In the genomic region with DNA sequence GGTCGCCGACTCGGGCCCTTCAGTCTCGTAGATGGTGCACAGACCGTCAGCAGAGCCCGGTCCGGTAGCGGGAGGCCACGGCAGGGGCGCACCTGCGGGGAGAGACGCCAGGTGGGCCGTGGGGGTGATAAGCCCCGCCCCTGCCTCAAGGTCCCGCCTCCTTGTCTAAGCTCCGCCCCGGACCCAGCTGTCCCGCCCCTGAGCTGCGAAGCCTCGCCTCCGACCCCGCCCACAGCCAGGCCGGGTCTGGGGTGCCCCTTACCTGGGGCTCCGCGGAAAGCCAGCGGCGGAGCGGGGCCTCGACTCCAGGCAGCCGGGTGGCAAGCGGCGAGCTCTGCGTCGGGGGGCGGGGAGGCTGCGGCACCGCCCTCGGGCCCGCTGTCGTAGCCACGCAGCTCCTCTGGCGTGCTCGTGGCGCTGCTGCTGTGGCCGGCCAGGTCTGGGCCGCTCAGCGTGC, we compare ENCODE assay signal across 8 cellular contexts. TPM values are rescaled to one million over a fixed set of nuclear protein-coding genes. Genes with fewer than 3 reads are reported as not detected.
A peak's percentile ranks its signal among the peaks of the same experiment; 100 is the strongest.
DNase-seq lines count a peak whose midpoint lies in the region; ATAC-seq and TF ChIP-seq lines count a peak whose summit lies in the region.

No MANE protein-coding gene starts in this region.

- no peak overlapping the region for H3K9ac ChIP-seq in duodenal mucosa (ENCODE audit: low read depth in 1 of 2, low read length in 2 of 2)

- H3K9me3 ChIP-seq in CD4-positive, CD25-positive, alpha-beta regulatory T cell (ENCODE audit: control insufficient read depth in 2 of 2, low read length in 2 of 2), result no peaks in the 10 kb centered on the region
- H3K9me3 ChIP-seq in duodenal mucosa (ENCODE audit: control insufficient read depth in 1 of 2, low read length in 2 of 2) (no peaks in the 10 kb centered on the region), mucosa of descending colon (no peaks in the 10 kb centered on the region)

- H3K4me3 Mint-ChIP-seq in CD4-positive, CD25-positive, alpha-beta regulatory T cell, result peak overlapping the region; percentile 21 to 83 (median 75)
- peak overlapping the region; percentile 74 for H3K4me3 Mint-ChIP-seq in activated CD4-positive, alpha-beta T cell treated with anti-CD3 and anti-CD28 coated beads, Interleukin-2, amount 10 ng/mL, durations not matched to agents 24 days and 14 days

- peaks cover 51% of the 10 kb centered on the region for H3K4me1 ChIP-seq in CD4-positive, CD25-positive, alpha-beta regulatory T cell (ENCODE audit: control insufficient read depth, insufficient read depth, low read length, poor library complexity, severe bottlenecking)
- H3K4me1 ChIP-seq in duodenal mucosa (ENCODE audit: control insufficient read depth in 1 of 2, insufficient read depth in 2 of 2, low read length in 2 of 2), result peaks cover 7 to 21% of the 10 kb centered on the region in 2 donors
- peaks cover 30% of the 10 kb centered on the region for H3K4me1 ChIP-seq in mucosa of descending colon (ENCODE audit: low read depth)

- no peak for TF ChIP-seq CTCF in mucosa of descending colon (IDR thresholded peaks at IDR 0.05)

- H3K27ac Mint-ChIP-seq in CD4-positive, CD25-positive, alpha-beta regulatory T cell, result no peak overlapping the region
- H3K27ac Mint-ChIP-seq in activated CD4-positive, alpha-beta T cell treated with anti-CD3 and anti-CD28 coated beads, Interleukin-2, amount 10 ng/mL, durations not matched to agents 24 days and 14 days, result no peak overlapping the region

- H3K4me1 Mint-ChIP-seq in CD4-positive, CD25-positive, alpha-beta regulatory T cell, result peaks cover 0 to 52% (median 16%) of the 10 kb centered on the region in 4 donors
- peaks cover 30% of the 10 kb centered on the region for H3K4me1 Mint-ChIP-seq in activated CD4-positive, alpha-beta T cell treated with anti-CD3 and anti-CD28 coated beads, Interleukin-2, amount 10 ng/mL, durations not matched to agents 24 days and 14 days

- peak; percentile 64 to 66 for ATAC-seq in CD4-positive, CD25-positive, alpha-beta regulatory T cell (ENCODE audit: low read depth in 2 of 2)
- ATAC-seq in GM21528 (IDR thresholded peaks at IDR 0.05; ENCODE audit: low FRiP score, unreplicated experiment) (peak; percentile 45), mucosa of descending colon (peak; percentile 71)

- H3K27me3 ChIP-seq in CD4-positive, CD25-positive, alpha-beta regulatory T cell (ENCODE audit: control insufficient read depth, insufficient read depth, low read length), result peaks cover 2% of the 10 kb centered on the region
- H3K27me3 ChIP-seq in duodenal mucosa (ENCODE audit: control insufficient read depth in 1 of 2, insufficient read depth in 2 of 2, low read length in 2 of 2), result peaks cover 30 to 38% of the 10 kb centered on the region in 2 donors

- peak; percentile 70 to 90 (median 75) for DNase-seq in CD4-positive, CD25-positive, alpha-beta regulatory T cell
- DNase-seq in KBM-7 (peak; percentile 77), mucosa of descending colon (peak in 2 of 3 donors; percentile 77 to 86), NCI-H2196 (lab: John Stamatoyannopoulos, UW; ENCODE audit: unreplicated experiment) (no peak)
- DNase-seq in activated CD4-positive, alpha-beta T cell treated with anti-CD3 and anti-CD28 coated beads, Interleukin-2, amount 10 ng/mL, durations not matched to agents 24 days and 14 days, result peak; percentile 93
- DNase-seq in stimulated activated CD8-positive, alpha-beta memory T cell treated with anti-CD3 and anti-CD28 coated beads, Interleukin-7, amount 100 ng/mL, for 24 hours (ENCODE audit: low read depth), result peak; percentile 54

- in situ Hi-C loops in KBM-7 (cut with MboI; ENCODE audit: low pct_unique_long_range_greater_than_20kb, low sequenced_read_pairs), result no loop called here

- no peak overlapping the region for H3K4me3 ChIP-seq in CD4-positive, CD25-positive, alpha-beta regulatory T cell (ENCODE audit: low read depth, low read length)
- H3K4me3 ChIP-seq in duodenal mucosa (ENCODE audit: low read depth in 1 of 2, low read length in 2 of 2) (peak overlapping the region; percentile 50 to 58), mucosa of descending colon (no peak overlapping the region)

- no peaks in the 10 kb centered on the region for H3K36me3 Mint-ChIP-seq in CD4-positive, CD25-positive, alpha-beta regulatory T cell
- no peaks in the 10 kb centered on the region for H3K36me3 Mint-ChIP-seq in activated CD4-positive, alpha-beta T cell treated with anti-CD3 and anti-CD28 coated beads, Interleukin-2, amount 10 ng/mL, durations not matched to agents 24 days and 14 days (ENCODE audit: low read depth)

- intact Hi-C loops in activated CD4-positive, alpha-beta T cell treated with anti-CD3 and anti-CD28 coated beads, Interleukin-2, amount 10 ng/mL, durations not matched to agents 24 days and 14 days (cut with micrococcal nuclease), result loop anchor here (1.0 to 2.0 kb wide), 3 partner anchors 33 to 51 kb away; a partner anchor contains a TSS
- intact Hi-C loops in mucosa of descending colon (cut with DNase I, micrococcal nuclease), result no loop called here

- H3K27me3 Mint-ChIP-seq in CD4-positive, CD25-positive, alpha-beta regulatory T cell, result peaks cover 37% of the 10 kb centered on the region
- peaks cover 38% of the 10 kb centered on the region for H3K27me3 Mint-ChIP-seq in activated CD4-positive, alpha-beta T cell treated with anti-CD3 and anti-CD28 coated beads, Interleukin-2, amount 10 ng/mL, durations not matched to agents 24 days and 14 days

- H3K9me3 Mint-ChIP-seq in CD4-positive, CD25-positive, alpha-beta regulatory T cell, result no peaks in the 10 kb centered on the region
- peaks cover 9% of the 10 kb centered on the region for H3K9me3 Mint-ChIP-seq in activated CD4-positive, alpha-beta T cell treated with anti-CD3 and anti-CD28 coated beads, Interleukin-2, amount 10 ng/mL, durations not matched to agents 24 days and 14 days

- H3K36me3 ChIP-seq in CD4-positive, CD25-positive, alpha-beta regulatory T cell (ENCODE audit: control insufficient read depth, insufficient read depth, low read length), result no peaks in the 10 kb centered on the region
- no peaks in the 10 kb centered on the region for H3K36me3 ChIP-seq in duodenal mucosa (ENCODE audit: control insufficient read depth in 1 of 2, insufficient read depth in 2 of 2, low read length in 2 of 2)
- H3K36me3 ChIP-seq in mucosa of descending colon (ENCODE audit: low read depth), result no peaks in the 10 kb centered on the region

- H3K27ac ChIP-seq in CD4-positive, CD25-positive, alpha-beta regulatory T cell (ENCODE audit: insufficient read depth, low read length, poor library complexity, severe bottlenecking), result peak overlapping the region; percentile 78
- no peak overlapping the region for H3K27ac ChIP-seq in duodenal mucosa (ENCODE audit: low read depth, low read length)

RNA-seq across cellular contexts. Expression of a gene that starts 4.7 kb away (rescaled TPM):
- total RNA-seq in CD4-positive, CD25-positive, alpha-beta regulatory T cell, result 0.12 TPM
- polyA plus RNA-seq in CD4-positive, CD25-positive, alpha-beta regulatory T cell, result under 1 TPM in 2 of 4 donors, not detected in 2; 0.05 to 0.22 TPM
- 0.21 TPM in 2 replicates for total RNA-seq in activated CD4-positive, alpha-beta T cell treated with anti-CD3 and anti-CD28 coated beads, Interleukin-2, amount 10 ng/mL, durations not matched to agents 24 days and 14 days
- total RNA-seq in mucosa of descending colon, result under 1 TPM; 0.22 to 0.58 (median 0.23) TPM

RNA-seq across cellular contexts. Expression of a gene that starts 18.8 kb away (rescaled TPM):
- not detected for total RNA-seq in CD4-positive, CD25-positive, alpha-beta regulatory T cell
- polyA plus RNA-seq in CD4-positive, CD25-positive, alpha-beta regulatory T cell, result not detected
- total RNA-seq in activated CD4-positive, alpha-beta T cell treated with anti-CD3 and anti-CD28 coated beads, Interleukin-2, amount 10 ng/mL, durations not matched to agents 24 days and 14 days, result not detected in 2 replicates
- 1 to 10 TPM in 2 of 3 donors, under 1 TPM in 1; 0.32 to 1.5 (median 1.3) TPM for total RNA-seq in mucosa of descending colon

RNA-seq across cellular contexts. Expression of a gene that starts 34.2 kb away (rescaled TPM):
- 93.4 TPM for total RNA-seq in CD4-positive, CD25-positive, alpha-beta regulatory T cell
- 1 to 10 TPM; 1.7 to 3.7 (median 2.6) TPM for polyA plus RNA-seq in CD4-positive, CD25-positive, alpha-beta regulatory T cell
- 46.7 and 47.6 TPM in 2 replicates for total RNA-seq in activated CD4-positive, alpha-beta T cell treated with anti-CD3 and anti-CD28 coated beads, Interleukin-2, amount 10 ng/mL, durations not matched to agents 24 days and 14 days
- total RNA-seq in mucosa of descending colon, result 10 to 100 TPM; 31.5 to 49.2 (median 41.7) TPM

RNA-seq across cellular contexts. Expression of a gene that starts 39.5 kb away (rescaled TPM):
- 10.2 TPM for total RNA-seq in CD4-positive, CD25-positive, alpha-beta regulatory T cell
- 1 to 10 TPM; 1.9 to 3.0 (median 2.2) TPM for polyA plus RNA-seq in CD4-positive, CD25-positive, alpha-beta regulatory T cell
- total RNA-seq in activated CD4-positive, alpha-beta T cell treated with anti-CD3 and anti-CD28 coated beads, Interleukin-2, amount 10 ng/mL, durations not matched to agents 24 days and 14 days, result 4.3 and 5.2 TPM in 2 replicates
- total RNA-seq in mucosa of descending colon, result 10 to 100 TPM in 2 of 3 donors, 1 to 10 TPM in 1; 8.3 to 17.6 (median 11.4) TPM

RNA-seq across cellular contexts. Expression of a gene that starts 45.1 kb away (rescaled TPM):
- 1.1 TPM for total RNA-seq in CD4-positive, CD25-positive, alpha-beta regulatory T cell
- polyA plus RNA-seq in CD4-positive, CD25-positive, alpha-beta regulatory T cell, result not detected
- 5.3 and 8.5 TPM in 2 replicates for total RNA-seq in activated CD4-positive, alpha-beta T cell treated with anti-CD3 and anti-CD28 coated beads, Interleukin-2, amount 10 ng/mL, durations not matched to agents 24 days and 14 days
- under 1 TPM in 1 of 3 donors, not detected in 2; 0.79 TPM for total RNA-seq in mucosa of descending colon

Comparison
In these comparisons a context has a peak if more than half of its experiments do, and no peak if none do; other contexts are left out.
1. H3K4me3 ChIP-seq: peak in duodenal mucosa (2 of 2); none in CD4-positive, CD25-positive, alpha-beta regulatory T cell (single experiment) and mucosa of descending colon (single experiment).
2. Peak in every context shown above with its lines, with median percentiles within 50 percentile points of each other: ATAC-seq.